ENCODE assay signal across 16 cellular contexts in the genomic region with DNA sequence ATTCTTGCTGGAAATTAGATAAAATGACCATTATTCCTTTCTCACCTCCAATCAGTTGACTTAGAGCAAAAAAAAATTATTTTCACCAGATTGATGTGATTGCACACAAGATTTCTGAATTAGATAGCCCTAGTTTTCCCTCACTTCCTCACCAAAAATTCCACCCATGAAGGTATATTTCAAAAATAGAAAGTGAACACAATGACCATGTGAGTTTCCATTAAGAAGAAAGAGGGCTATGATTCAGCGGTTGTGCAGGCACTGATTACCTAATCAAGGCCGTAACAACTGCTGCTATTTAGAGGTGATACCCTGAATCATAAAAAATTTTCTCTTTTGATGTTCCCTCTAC. TPM values are rescaled to one million over a fixed set of nuclear protein-coding genes. Genes with fewer than 3 reads are reported as not detected.
A peak's percentile ranks its signal among the peaks of the same experiment; 100 is the strongest.
DNase-seq lines count a peak whose midpoint lies in the region; ATAC-seq and TF ChIP-seq lines count a peak whose summit lies in the region.
"Had no signal": no experiment of that assay in that cellular context is flagged by ENCODE, and none has a peak within 500 bp of the region (broad histone marks: within the 10 kb centered on the region; RNA-seq: fewer than 3 reads in every experiment).

No MANE protein-coding gene starts in this region.

- H2AFZ ChIP-seq in GM23338: no peak overlapping the region

- H3K36me3 ChIP-seq in GM23338 (ENCODE audit: insufficient read depth): no peaks in the 10 kb centered on the region
- H3K36me3 ChIP-seq: BE2C had no signal

- H3K9me3 Mint-ChIP-seq in GM23338: no peaks in the 10 kb centered on the region

- ATAC-seq in GM23338: no peak
- no peak for ATAC-seq in HG02852 (IDR thresholded peaks at IDR 0.05; ENCODE audit: unreplicated experiment)
- ATAC-seq in GM21526 (IDR thresholded peaks at IDR 0.05; ENCODE audit: low FRiP score, unreplicated experiment): no peak

- peak overlapping the region; percentile 51; the same call in 1 of the 2 replicates for H3K27ac Mint-ChIP-seq in GM23338

- no peak overlapping the region for H3K4me3 Mint-ChIP-seq in GM23338

- peaks cover 6% of the 10 kb centered on the region for H3K4me1 ChIP-seq in GM23338 (ENCODE audit: insufficient read depth)
- H3K4me1 ChIP-seq: BE2C had no signal

- no peak overlapping the region for H3K4me3 ChIP-seq in GM23338

- 0 out of 2 replicates have a peak, but pooled peaks cover 2% of the 10 kb centered on the region for H3K9me2 ChIP-seq in GM23338 (ENCODE audit: insufficient read depth)

- no peaks in the 10 kb centered on the region for H4K20me1 ChIP-seq in GM23338 (replicated peaks; ENCODE audit: insufficient read depth)

- no peaks in the 10 kb centered on the region for H3K36me3 Mint-ChIP-seq in GM23338 (ENCODE audit: low read depth)

- no peaks in the 10 kb centered on the region for H3K79me2 ChIP-seq in GM23338 (replicated peaks; ENCODE audit: insufficient read depth)

- H3K27ac ChIP-seq in GM23338 (ENCODE audit: low read depth) (no peak overlapping the region), epithelial cell of prostate (peak overlapping the region; percentile 27)

- peaks cover 11% of the 10 kb centered on the region for H3K4me1 Mint-ChIP-seq in GM23338

- DNase-seq in GM23338 (ENCODE audit: low spot score) (no peak), RPMI7951 (ENCODE audit: low read depth) (peak; percentile 23), epithelial cell of prostate (ENCODE audit: low read depth, low spot score) (peak; percentile 33), non-pigmented ciliary epithelial cell (ENCODE audit: low read depth) (peak; percentile 5), NCI-H2107 treated with DMSO at 0.1 percent for 48 hours (lab: John Stamatoyannopoulos, UW; ENCODE audit: unreplicated experiment) (no peak)
- no peak for DNase-seq in activated CD4-positive, alpha-beta T cell treated with anti-CD3 and anti-CD28 coated beads, Interleukin-2, amount 50 U/mL, for 48 hours
- DNase-seq: activated CD4-positive, alpha-beta T cell treated with anti-CD3 and anti-CD28 coated beads for 48 hours; activated gamma-delta T cell; BE2C; foreskin fibroblast; NCI-H1105 treated with DMSO at 0.1 percent for 48 hours; NCI-H82; nucleus accumbens; SW 1271 had no signal

- H3K27me3 ChIP-seq in GM23338 (ENCODE audit: insufficient read depth): no peaks in the 10 kb centered on the region

- no peak for TF ChIP-seq CTCF in GM23338 (conservative IDR thresholded peaks at IDR 0.05; ENCODE audit: low read depth in 2 of 2)

- peaks cover 4% of the 10 kb centered on the region for H3K27me3 Mint-ChIP-seq in GM23338 (ENCODE audit: insufficient read depth, low read depth, poor library complexity)

- no peak overlapping the region for H3K4me2 ChIP-seq in GM23338

- H3F3A ChIP-seq in GM23338 (replicated peaks; ENCODE audit: low read depth): no peaks in the 10 kb centered on the region

TF ChIP-seq in GM23338, 12 proteins besides CTCF, POLR2A, EP300 and RAD21:
- TF ChIP-seq NANOG (IDR thresholded peaks at IDR 0.05; ENCODE audit: borderline replicate concordance): no peak
- TF ChIP-seq EZH2phosphoT487 (IDR thresholded peaks at IDR 0.05; ENCODE audit: unreplicated experiment): no peak
- no peak for TF ChIP-seq POLR2AphosphoS5 (IDR thresholded peaks at IDR 0.05; ENCODE audit: low read depth)
- TF ChIP-seq STAT1 (IDR thresholded peaks at IDR 0.05; ENCODE audit: unreplicated experiment): no peak
- no peak for TF ChIP-seq ZNF114 (CRISPR knock-in tag; IDR thresholded peaks at IDR 0.05)
- TF ChIP-seq, protein P1, sequence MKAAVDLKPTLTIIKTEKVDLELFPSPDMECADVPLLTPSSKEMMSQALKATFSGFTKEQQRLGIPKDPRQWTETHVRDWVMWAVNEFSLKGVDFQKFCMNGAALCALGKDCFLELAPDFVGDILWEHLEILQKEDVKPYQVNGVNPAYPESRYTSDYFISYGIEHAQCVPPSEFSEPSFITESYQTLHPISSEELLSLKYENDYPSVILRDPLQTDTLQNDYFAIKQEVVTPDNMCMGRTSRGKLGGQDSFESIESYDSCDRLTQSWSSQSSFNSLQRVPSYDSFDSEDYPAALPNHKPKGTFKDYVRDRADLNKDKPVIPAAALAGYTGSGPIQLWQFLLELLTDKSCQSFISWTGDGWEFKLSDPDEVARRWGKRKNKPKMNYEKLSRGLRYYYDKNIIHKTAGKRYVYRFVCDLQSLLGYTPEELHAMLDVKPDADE (IDR thresholded peaks at IDR 0.05): no peak
- TF ChIP-seq, protein P2, sequence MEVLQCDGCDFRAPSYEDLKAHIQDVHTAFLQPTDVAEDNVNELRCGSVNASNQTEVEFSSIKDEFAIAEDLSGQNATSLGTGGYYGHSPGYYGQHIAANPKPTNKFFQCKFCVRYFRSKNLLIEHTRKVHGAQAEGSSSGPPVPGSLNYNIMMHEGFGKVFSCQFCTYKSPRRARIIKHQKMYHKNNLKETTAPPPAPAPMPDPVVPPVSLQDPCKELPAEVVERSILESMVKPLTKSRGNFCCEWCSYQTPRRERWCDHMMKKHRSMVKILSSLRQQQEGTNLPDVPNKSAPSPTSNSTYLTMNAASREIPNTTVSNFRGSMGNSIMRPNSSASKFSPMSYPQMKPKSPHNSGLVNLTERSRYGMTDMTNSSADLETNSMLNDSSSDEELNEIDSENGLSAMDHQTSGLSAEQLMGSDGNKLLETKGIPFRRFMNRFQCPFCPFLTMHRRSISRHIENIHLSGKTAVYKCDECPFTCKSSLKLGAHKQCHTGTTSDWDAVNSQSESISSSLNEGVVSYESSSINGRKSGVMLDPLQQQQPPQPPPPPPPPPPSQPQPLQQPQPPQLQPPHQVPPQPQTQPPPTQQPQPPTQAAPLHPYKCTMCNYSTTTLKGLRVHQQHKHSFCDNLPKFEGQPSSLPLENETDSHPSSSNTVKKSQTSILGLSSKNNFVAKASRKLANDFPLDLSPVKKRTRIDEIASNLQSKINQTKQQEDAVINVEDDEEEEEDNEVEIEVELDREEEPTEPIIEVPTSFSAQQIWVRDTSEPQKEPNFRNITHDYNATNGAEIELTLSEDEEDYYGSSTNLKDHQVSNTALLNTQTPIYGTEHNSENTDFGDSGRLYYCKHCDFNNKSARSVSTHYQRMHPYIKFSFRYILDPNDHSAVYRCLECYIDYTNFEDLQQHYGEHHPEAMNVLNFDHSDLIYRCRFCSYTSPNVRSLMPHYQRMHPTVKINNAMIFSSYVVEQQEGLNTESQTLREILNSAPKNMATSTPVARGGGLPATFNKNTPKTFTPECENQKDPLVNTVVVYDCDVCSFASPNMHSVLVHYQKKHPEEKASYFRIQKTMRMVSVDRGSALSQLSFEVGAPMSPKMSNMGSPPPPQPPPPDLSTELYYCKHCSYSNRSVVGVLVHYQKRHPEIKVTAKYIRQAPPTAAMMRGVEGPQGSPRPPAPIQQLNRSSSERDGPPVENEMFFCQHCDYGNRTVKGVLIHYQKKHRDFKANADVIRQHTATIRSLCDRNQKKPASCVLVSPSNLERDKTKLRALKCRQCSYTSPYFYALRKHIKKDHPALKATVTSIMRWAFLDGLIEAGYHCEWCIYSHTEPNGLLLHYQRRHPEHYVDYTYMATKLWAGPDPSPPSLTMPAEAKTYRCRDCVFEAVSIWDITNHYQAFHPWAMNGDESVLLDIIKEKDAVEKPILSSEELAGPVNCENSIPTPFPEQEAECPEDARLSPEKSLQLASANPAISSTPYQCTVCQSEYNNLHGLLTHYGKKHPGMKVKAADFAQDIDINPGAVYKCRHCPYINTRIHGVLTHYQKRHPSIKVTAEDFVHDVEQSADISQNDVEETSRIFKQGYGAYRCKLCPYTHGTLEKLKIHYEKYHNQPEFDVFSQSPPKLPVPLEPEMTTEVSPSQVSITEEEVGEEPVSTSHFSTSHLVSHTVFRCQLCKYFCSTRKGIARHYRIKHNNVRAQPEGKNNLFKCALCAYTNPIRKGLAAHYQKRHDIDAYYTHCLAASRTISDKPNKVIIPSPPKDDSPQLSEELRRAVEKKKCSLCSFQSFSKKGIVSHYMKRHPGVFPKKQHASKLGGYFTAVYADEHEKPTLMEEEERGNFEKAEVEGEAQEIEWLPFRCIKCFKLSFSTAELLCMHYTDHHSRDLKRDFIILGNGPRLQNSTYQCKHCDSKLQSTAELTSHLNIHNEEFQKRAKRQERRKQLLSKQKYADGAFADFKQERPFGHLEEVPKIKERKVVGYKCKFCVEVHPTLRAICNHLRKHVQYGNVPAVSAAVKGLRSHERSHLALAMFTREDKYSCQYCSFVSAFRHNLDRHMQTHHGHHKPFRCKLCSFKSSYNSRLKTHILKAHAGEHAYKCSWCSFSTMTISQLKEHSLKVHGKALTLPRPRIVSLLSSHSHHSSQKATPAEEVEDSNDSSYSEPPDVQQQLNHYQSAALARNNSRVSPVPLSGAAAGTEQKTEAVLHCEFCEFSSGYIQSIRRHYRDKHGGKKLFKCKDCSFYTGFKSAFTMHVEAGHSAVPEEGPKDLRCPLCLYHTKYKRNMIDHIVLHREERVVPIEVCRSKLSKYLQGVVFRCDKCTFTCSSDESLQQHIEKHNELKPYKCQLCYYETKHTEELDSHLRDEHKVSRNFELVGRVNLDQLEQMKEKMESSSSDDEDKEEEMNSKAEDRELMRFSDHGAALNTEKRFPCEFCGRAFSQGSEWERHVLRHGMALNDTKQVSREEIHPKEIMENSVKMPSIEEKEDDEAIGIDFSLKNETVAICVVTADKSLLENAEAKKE (CRISPR knock-in tag; IDR thresholded peaks at IDR 0.05): no peak

RNA-seq across cellular contexts. Expression of a gene that starts 19.5 kb away (rescaled TPM):
- total RNA-seq in GM23338 (2014; rRNA removed; shearing (Covaris generic)): 35.3 and 43.4 TPM in 2 replicates
- 7.8 and 13.1 TPM in 2 replicates for polyA plus RNA-seq in GM23338 (2016; fragmentation: Nextera tagmentation; extraction: Ambion mirVana)
- total RNA-seq in RPMI7951 (2014; rRNA removed; shearing (Covaris generic)): 7.2 and 9.7 TPM in 2 replicates

Comparison
In these comparisons a context has a peak if more than half of its experiments do, and no peak if none do; other contexts are left out.
1. DNase-seq: peak in RPMI7951 (single experiment), epithelial cell of prostate (single experiment) and non-pigmented ciliary epithelial cell (single experiment); none in GM23338 (single experiment), NCI-H2107 treated with DMSO at 0.1 percent for 48 hours (single experiment) and activated CD4-positive, alpha-beta T cell treated with anti-CD3 and anti-CD28 coated beads, Interleukin-2, amount 50 U/mL, for 48 hours (0 of 2).